Comparison of ENCODE assay signal across 18 cellular contexts in the genomic region with DNA sequence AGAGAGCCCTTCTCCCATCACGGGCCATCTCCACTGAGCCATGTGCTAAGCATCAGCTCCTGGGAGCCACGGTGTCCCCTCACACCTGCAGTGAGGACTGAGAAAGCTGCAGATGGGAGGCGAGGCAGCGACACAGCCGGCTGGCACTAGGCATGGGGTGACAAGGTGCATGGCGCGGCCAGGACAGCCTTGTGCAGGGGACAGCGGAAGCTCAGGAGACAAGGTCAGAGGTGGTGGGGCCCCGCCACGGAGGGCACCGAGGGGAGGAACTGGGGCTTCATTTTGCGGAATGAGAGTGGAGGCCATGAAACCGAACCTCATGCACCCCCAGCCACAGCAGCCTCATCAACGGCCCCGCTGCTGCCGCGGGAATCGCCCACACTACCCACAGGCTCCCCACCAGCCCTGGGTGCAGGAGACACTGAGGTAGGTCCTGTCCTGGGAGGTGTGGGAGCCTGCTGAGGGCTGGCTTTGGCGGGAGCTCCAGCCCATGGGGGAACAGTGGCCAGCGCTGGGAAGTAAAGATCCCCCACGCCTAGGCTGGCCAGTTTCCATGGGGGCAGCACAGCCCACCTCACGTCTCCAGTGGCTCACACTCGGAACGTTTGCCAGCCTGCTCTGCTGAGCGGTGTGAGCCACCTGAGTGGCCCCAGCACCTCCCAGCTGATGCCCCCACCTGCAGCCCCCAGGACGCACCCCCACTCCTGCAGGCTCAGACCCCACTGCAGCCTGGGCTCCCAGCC.
A peak's percentile ranks its signal among the peaks of the same experiment; 100 is the strongest.
DNase-seq lines count a peak whose midpoint lies in the region; ATAC-seq, FAIRE-seq and TF ChIP-seq lines count a peak whose summit lies in the region.
"Had no signal": no experiment of that assay in that cellular context is flagged by ENCODE, and none has a peak within 500 bp of the region (broad histone marks: within the 10 kb centered on the region; RNA-seq: fewer than 3 reads in every experiment).

No MANE protein-coding gene starts in this region.

- H3K27me3 ChIP-seq in WERI-Rb-1 (ENCODE audit: insufficient read depth, low read depth, severe bottlenecking) (no peaks in the 10 kb centered on the region), pancreas (no peaks in the 10 kb centered on the region)

- H3K4me3 Mint-ChIP-seq in chondrocyte (ENCODE audit: unreplicated experiment), result no peak overlapping the region
- H3K4me3 Mint-ChIP-seq: CD4-positive, CD25-positive, alpha-beta regulatory T cell had no signal

- no peak for FAIRE-seq in pancreas (lab: Jason Lieb, UNC)

- H3K9me3 ChIP-seq in WERI-Rb-1 (ENCODE audit: severe bottlenecking), result no peaks in the 10 kb centered on the region
- no peaks in the 10 kb centered on the region for H3K9me3 ChIP-seq in pancreas
- H3K9me3 ChIP-seq: HAP-1, SJCRH30 had no signal

- 59 to 71% methylated on average over 23 to 26 of the region's 26 CpGs for WGBS in pancreas, 2 donors

- no peak overlapping the region for H3K27ac Mint-ChIP-seq in chondrocyte (ENCODE audit: unreplicated experiment)
- H3K27ac Mint-ChIP-seq: CD4-positive, CD25-positive, alpha-beta regulatory T cell had no signal

- H3K9me3 Mint-ChIP-seq in chondrocyte (ENCODE audit: low read depth), result no peaks in the 10 kb centered on the region

- H3K27ac ChIP-seq in WERI-Rb-1 (peak overlapping the region; percentile 79), pancreas (peak overlapping the region in 2 of 4 donors; percentile 36 to 62)
- H3K27ac ChIP-seq: SJCRH30 had no signal

- no peak overlapping the region for H3K4me3 ChIP-seq in WERI-Rb-1 (ENCODE audit: low read depth, low read length)
- peak overlapping the region in 2 of 4 donors; percentile 22 to 38 for H3K4me3 ChIP-seq in pancreas
- H3K4me3 ChIP-seq: HAP-1, SJCRH30 had no signal

- peak; percentile 63 to 71 (median 67) for ATAC-seq in pancreas
- ATAC-seq in HG02588 (IDR thresholded peaks at IDR 0.05; ENCODE audit: unreplicated experiment), result no peak
- ATAC-seq in GM19023 (IDR thresholded peaks at IDR 0.05; ENCODE audit: unreplicated experiment), result no peak

- intact Hi-C loops in pancreas (cut with DNase I), result no loop called here

- TF ChIP-seq CTCF in WERI-Rb-1 (IDR thresholded peaks at IDR 0.05; ENCODE audit: low read depth, low read length), result no peak
- no peak for TF ChIP-seq CTCF in chondrocyte (IDR thresholded peaks at IDR 0.05)
- TF ChIP-seq CTCF in pancreas (IDR thresholded peaks at IDR 0.05), result no peak

- no peaks in the 10 kb centered on the region for H3K36me3 Mint-ChIP-seq in chondrocyte (ENCODE audit: low read depth)
- H3K36me3 Mint-ChIP-seq: CD4-positive, CD25-positive, alpha-beta regulatory T cell had no signal

- H3K4me1 Mint-ChIP-seq in chondrocyte (ENCODE audit: low read depth), result peaks cover 43% of the 10 kb centered on the region
- H3K4me1 Mint-ChIP-seq: CD4-positive, CD25-positive, alpha-beta regulatory T cell had no signal

- H3K4me1 ChIP-seq in pancreas, result peaks cover 29 to 34% (median 29%) of the 10 kb centered on the region in 3 donors
- H3K4me1 ChIP-seq: HAP-1 had no signal

- DNase-seq in WERI-Rb-1 (no peak), chondrocyte (ENCODE audit: low spot score) (peak; percentile 89), pancreas (peak; percentile 63 to 92 (median 79)), hepatic stellate cell (ENCODE audit: low spot score) (no peak), SIG-M5 treated with dmso at 0.1 percent for 504 hours (lab: John Stamatoyannopoulos, UW; ENCODE audit: unreplicated experiment) (no peak)
- DNase-seq: CD4-positive, CD25-positive, alpha-beta regulatory T cell; DMS79; Karpas-422; MV-4-11; NCI-H1105 treated with DMSO at 0.1 percent for 48 hours; NCI-H2029 treated with DMSO at 0.1 percent for 48 hours; NCI-H226; NCI-H510A treated with DMSO at 0.1 percent for 48 hours; NCI-H82; SJCRH30 had no signal

- H3K36me3 ChIP-seq in WERI-Rb-1 (no peaks in the 10 kb centered on the region), pancreas (no peaks in the 10 kb centered on the region)
- H3K36me3 ChIP-seq: HAP-1, SJCRH30 had no signal

- H3K27me3 Mint-ChIP-seq in chondrocyte (ENCODE audit: low read depth), result peaks cover 8% of the 10 kb centered on the region
- H3K27me3 Mint-ChIP-seq: CD4-positive, CD25-positive, alpha-beta regulatory T cell had no signal

Comparison
In these comparisons a context has a peak if more than half of its experiments do, and no peak if none do; other contexts are left out.
1. DNase-seq: peak in chondrocyte (single experiment) and pancreas (6 of 6); none in WERI-Rb-1 (single experiment), hepatic stellate cell (single experiment) and SIG-M5 treated with dmso at 0.1 percent for 504 hours (single experiment).
2. ATAC-seq: peak in pancreas (4 of 4); none in HG02588 (single experiment) and GM19023 (single experiment).